Comparison of ENCODE assay signal across 8 cellular contexts in the genomic region with DNA sequence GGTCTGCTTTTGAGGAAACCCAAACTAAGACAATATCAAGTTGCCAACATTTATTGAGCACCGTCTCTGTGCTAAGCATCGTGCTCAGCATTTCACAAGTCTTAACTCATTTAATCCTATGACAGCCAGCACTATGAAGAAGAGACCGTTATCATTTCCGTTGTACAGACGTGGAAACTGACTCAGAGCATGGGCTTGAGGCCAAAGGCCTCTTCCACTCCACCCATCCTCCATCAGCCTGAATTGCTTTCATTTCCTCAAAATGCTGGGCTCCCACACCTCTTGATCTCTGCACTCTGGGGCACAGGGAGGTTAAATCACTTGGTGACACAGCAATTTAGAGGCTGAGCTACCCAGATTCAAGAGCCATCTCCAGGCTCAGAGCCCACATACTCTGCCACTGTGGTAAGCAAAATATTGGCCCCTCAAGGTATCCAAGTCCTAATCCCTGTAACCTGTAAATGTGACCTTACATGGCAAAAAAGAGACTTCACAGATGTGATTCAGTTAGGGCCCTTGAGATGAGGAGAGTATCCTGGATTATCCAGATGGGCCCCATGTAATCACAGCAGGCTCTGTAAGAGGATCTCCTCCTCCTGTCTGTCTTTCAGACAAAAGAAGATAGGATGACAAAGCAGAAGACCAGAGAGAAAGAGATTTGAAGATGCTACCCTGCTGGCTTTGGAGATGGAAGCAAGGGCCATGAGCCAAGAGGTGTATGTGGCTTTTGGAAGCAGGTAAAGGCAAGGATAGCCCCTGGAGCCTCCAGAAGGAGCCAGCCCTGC. TPM values are rescaled to one million over a fixed set of nuclear protein-coding genes. Genes with fewer than 3 reads are reported as not detected.
DNase-seq lines count a peak whose midpoint lies in the region; ATAC-seq and TF ChIP-seq lines count a peak whose summit lies in the region.

No MANE protein-coding gene starts in this region.

- H3K36me3 Mint-ChIP-seq in H9 (ENCODE audit: insufficient read depth in 1 of 3, low read depth in 3 of 3), result no peaks in the 10 kb centered on the region; a peak in 1 of 7 replicates

- no peak overlapping the region for H2AK5ac ChIP-seq in H9 (ENCODE audit: insufficient read length, low read length)

- ATAC-seq in GM18519 (IDR thresholded peaks at IDR 0.05; ENCODE audit: low FRiP score, unreplicated experiment) (peak; percentile 97), HG02852 (IDR thresholded peaks at IDR 0.05; ENCODE audit: unreplicated experiment) (peak; percentile 95)

- no peak overlapping the region; a peak in 1 of 7 replicates for H3K27ac Mint-ChIP-seq in H9

- no peaks in the 10 kb centered on the region for H4K20me1 ChIP-seq in H9 (ENCODE audit: control insufficient read depth, insufficient read depth, insufficient read length)

- no peak overlapping the region for H3K56ac ChIP-seq in H9 (ENCODE audit: insufficient read length, low read depth, low read length)

- H3K4me2 ChIP-seq in H9 (ENCODE audit: insufficient read depth, insufficient read length, low read length), result no peak overlapping the region

- peaks cover 4% of the 10 kb centered on the region for H3K27me3 Mint-ChIP-seq in H9 (ENCODE audit: low read depth)

- H4K8ac ChIP-seq in H9 (replicated peaks; ENCODE audit: insufficient read length, low read depth, low read length), result no peak overlapping the region

- no peak overlapping the region for H3K4me3 Mint-ChIP-seq in H9

- H4K5ac ChIP-seq in H9 (ENCODE audit: insufficient read length, low read depth, low read length), result no peak overlapping the region

- H3K4me1 ChIP-seq in H9 (ENCODE audit: insufficient read depth, low read length), result no peaks in the 10 kb centered on the region; the same call in 1 of the 2 replicates

- no CpG with 5 or more reads among the region's 5 CpGs for WGBS in H9 (ENCODE audit: extremely low coverage, insufficient read length, low lambda C conversion rate)

- no peak overlapping the region for H4K91ac ChIP-seq in H9 (ENCODE audit: insufficient read length, low read depth, low read length)

- no peak overlapping the region for H3K9ac ChIP-seq in H9 (ENCODE audit: extremely low read depth, insufficient read length, low read length)

- H3T11ph ChIP-seq in H9 (ENCODE audit: low read length), result no peak overlapping the region

- no peak overlapping the region for H2BK12ac ChIP-seq in H9 (ENCODE audit: insufficient read length, low read depth, low read length)

- H3K4me3 ChIP-seq in skin epidermis, result no peak overlapping the region

- no peak overlapping the region for H3K23ac ChIP-seq in H9 (ENCODE audit: insufficient read length, low read depth, low read length)

- no peak overlapping the region for H2BK15ac ChIP-seq in H9 (ENCODE audit: low read depth, low read length)

- H3K79me2 ChIP-seq in H9 (ENCODE audit: insufficient read depth, low read length), result no peaks in the 10 kb centered on the region

- H3K4me1 Mint-ChIP-seq in H9, result peaks cover 10 to 11% of the 10 kb centered on the region in 2 experiments

- H3K79me1 ChIP-seq in H9 (ENCODE audit: insufficient read depth, low read depth, low read length, poor library complexity, severe bottlenecking), result no peaks in the 10 kb centered on the region

- H2BK20ac ChIP-seq in H9 (ENCODE audit: low read depth, low read length, poor library complexity, severe bottlenecking), result no peak overlapping the region

- H2BK5ac ChIP-seq in H9 (ENCODE audit: insufficient read length, low read length), result no peak overlapping the region

- H3K23me2 ChIP-seq in H9 (ENCODE audit: insufficient read length, low read depth, low read length, poor library complexity, severe bottlenecking), result no peaks in the 10 kb centered on the region

- no peak overlapping the region for H2AFZ ChIP-seq in H9 (ENCODE audit: low read length)

- H3K14ac ChIP-seq in H9 (ENCODE audit: insufficient read depth, low read length), result no peak overlapping the region

- H3K27ac ChIP-seq in skin epidermis, result peak overlapping the region in 16 of 21 experiments; percentile 2 to 69 (median 34)
- no peak overlapping the region for H3K27ac ChIP-seq in H9 (ENCODE audit: insufficient read length, low read depth, low read length)

- H3K27me3 ChIP-seq in H9 (ENCODE audit: insufficient read depth, low read length), result no peaks in the 10 kb centered on the region

- no peak overlapping the region for H3K4ac ChIP-seq in H9 (ENCODE audit: low read depth, low read length)

- no peak overlapping the region for H2BK120ac ChIP-seq in H9 (ENCODE audit: low read depth, low read length, poor library complexity, severe bottlenecking)

- H3K9me3 Mint-ChIP-seq in H9, result no peaks in the 10 kb centered on the region

- H3K18ac ChIP-seq in H9 (ENCODE audit: insufficient read length, low read depth, low read length), result no peak overlapping the region

- H3K9me3 ChIP-seq in H9 (ENCODE audit: control insufficient read depth, low read depth, low read length), result no peaks in the 10 kb centered on the region

- no peak for TF ChIP-seq CTCF in H9 (conservative IDR thresholded peaks at IDR 0.05)

- DNase-seq in NCI-H524 treated with DMSO at 0.1 percent for 48 hours (lab: John Stamatoyannopoulos, UW) (peak; percentile 88), activated T-cell treated with anti-CD3 and anti-CD28 coated beads for 24 hours (ENCODE audit: low read depth) (peak; percentile 36), glomerular visceral epithelial cell (ENCODE audit: extremely low spot score) (peak; percentile 73), H9 (no peak), NCI-H2196 (lab: John Stamatoyannopoulos, UW; ENCODE audit: unreplicated experiment) (no peak)

RNA-seq across cellular contexts. Expression of a gene that starts 24.3 kb away (rescaled TPM):
- total RNA-seq in H9 (2021), result 75.8 and 83.4 TPM in 2 replicates

Comparison
In these comparisons a context has a peak if more than half of its experiments do, and no peak if none do; other contexts are left out.
1. DNase-seq: peak in NCI-H524 treated with DMSO at 0.1 percent for 48 hours (single experiment), activated T-cell treated with anti-CD3 and anti-CD28 coated beads for 24 hours (single experiment) and glomerular visceral epithelial cell (single experiment); none in H9 (single experiment) and NCI-H2196 (single experiment).